In genomic region chr20:5658897-5659296, GRCh38 we compare ENCODE assay signal across 7 cellular contexts. TPM values are rescaled to one million over a fixed set of nuclear protein-coding genes. Genes with fewer than 3 reads are reported as not detected.
DNase-seq lines count a peak whose midpoint lies in the region; ATAC-seq, FAIRE-seq and TF ChIP-seq lines count a peak whose summit lies in the region.

No MANE protein-coding gene starts in this region.

- H3K9me3 ChIP-seq in small intestine (ENCODE audit: control insufficient read depth, low read depth), result no peaks in the 10 kb centered on the region

- FAIRE-seq in small intestine (lab: Jason Lieb, UNC), result no peak

- H3K27me3 ChIP-seq in small intestine (ENCODE audit: control insufficient read depth in 2 of 2, insufficient read depth in 2 of 2, low read length in 2 of 2), result no peaks in the 10 kb centered on the region

- H3K36me3 ChIP-seq in small intestine (ENCODE audit: control insufficient read depth in 2 of 2, insufficient read depth in 2 of 2, low read length in 2 of 2), result no peaks in the 10 kb centered on the region

- H3K4me3 ChIP-seq in fibroblast of pulmonary artery (replicated peaks; ENCODE audit: low read depth, low read length) (peak overlapping the region; percentile 8), small intestine (ENCODE audit: low read depth in 1 of 2, low read length in 2 of 2) (no peak overlapping the region)

- DNase-seq in GM20000 (ENCODE audit: low spot score), result peak; percentile 69
- peak; percentile 47 for DNase-seq in NCI-H1694 treated with DMSO at 0.1 percent for 48 hours (lab: John Stamatoyannopoulos, UW)
- peak; percentile 38 for DNase-seq in activated T-cell treated with anti-CD3 and anti-CD28 coated beads, Interleukin-2, amount 50 U/mL, for 1 hour
- peak; percentile 97 for DNase-seq in fibroblast of pulmonary artery (ENCODE audit: low read depth)
- DNase-seq in nucleus accumbens (lab: John Stamatoyannopoulos, UW), result peak in 36 of 56 donors; percentile 6 to 82 (median 34)
- no peak for DNase-seq in small intestine

- H3K4me1 ChIP-seq in small intestine (ENCODE audit: control insufficient read depth in 2 of 2, insufficient read depth in 1 of 2, low read depth in 1 of 2, low read length in 1 of 2), result no peaks in the 10 kb centered on the region

- 47 to 94% (median 83%) methylated on average over 4 of the region's 4 CpGs for WGBS in small intestine, 3 donors

- TF ChIP-seq CTCF in GM20000 (IDR thresholded peaks at IDR 0.05; ENCODE audit: extremely low read depth, missing control alignments), result no peak
- no peak for TF ChIP-seq CTCF in fibroblast of pulmonary artery (IDR thresholded peaks at IDR 0.05; ENCODE audit: low read length, missing control alignments)

- peak overlapping the region in 1 of 2 donors; percentile 83 for H3K27ac ChIP-seq in small intestine (ENCODE audit: low read depth in 1 of 2, low read length in 1 of 2)

- ATAC-seq in GM18873 (IDR thresholded peaks at IDR 0.05; ENCODE audit: low FRiP score, unreplicated experiment), result no peak

RNA-seq across cellular contexts. Expression of gene GPCPD1, which starts 48.1 kb away (rescaled TPM):
- 10 to 100 TPM in 2 of 3 donors, 1 to 10 TPM in 1; 9.5 to 29.1 (median 11.1) TPM for polyA plus RNA-seq in small intestine
